ENCODE assay signal across 8 cellular contexts in genomic region chr1:153510984-153511410, GRCh38. TPM values are rescaled to one million over a fixed set of nuclear protein-coding genes. Genes with fewer than 3 reads are reported as not detected.
DNase-seq lines count a peak whose midpoint lies in the region; ATAC-seq and TF ChIP-seq lines count a peak whose summit lies in the region.
"Had no signal": no experiment of that assay in that cellular context is flagged by ENCODE, and none has a peak within 500 bp of the region (broad histone marks: within the 10 kb centered on the region; RNA-seq: fewer than 3 reads in every experiment).

No MANE protein-coding gene starts in this region.

- no peak overlapping the region for H3K4me3 Mint-ChIP-seq in activated naive CD8-positive, alpha-beta T cell

- H3K27ac ChIP-seq in cardiac muscle cell, result no peak overlapping the region

- H3K27me3 ChIP-seq in cardiac muscle cell, result no peaks in the 10 kb centered on the region

- no peaks in the 10 kb centered on the region for H3K27me3 Mint-ChIP-seq in activated naive CD8-positive, alpha-beta T cell

- H3K9me3 Mint-ChIP-seq in activated naive CD8-positive, alpha-beta T cell (ENCODE audit: low read depth), result no peaks in the 10 kb centered on the region

- no peak overlapping the region for H3K4me3 ChIP-seq in cardiac muscle cell

- ATAC-seq in GM21576 (IDR thresholded peaks at IDR 0.05; ENCODE audit: unreplicated experiment), result no peak

- H3K36me3 ChIP-seq in cardiac muscle cell, result no peaks in the 10 kb centered on the region

- no peaks in the 10 kb centered on the region for H3K4me1 ChIP-seq in cardiac muscle cell (ENCODE audit: low read depth)

- TF ChIP-seq CTCF in GM12873 (IDR thresholded peaks at IDR 0.05; ENCODE audit: insufficient read depth, low read depth, low read length, missing control alignments) (peak; percentile 96), cardiac muscle cell (IDR thresholded peaks at IDR 0.05; ENCODE audit: low read depth, low read length) (peak; percentile 96)

- peaks cover 6% of the 10 kb centered on the region for H3K4me1 Mint-ChIP-seq in activated naive CD8-positive, alpha-beta T cell (ENCODE audit: low read depth)

- DNase-seq in NCI-H1092 treated with DMSO at 0.1 percent for 48 hours (lab: John Stamatoyannopoulos, UW) (peak; percentile 84), SW480 (ENCODE audit: low spot score) (peak; percentile 85), cardiac muscle cell (ENCODE audit: low read depth in 1 of 2, low spot score in 1 of 2) (peak; percentile 87 to 92), renal cortical epithelial cell (ENCODE audit: low read depth) (peak; percentile 54)

- H3K36me3 Mint-ChIP-seq in activated naive CD8-positive, alpha-beta T cell, result no peaks in the 10 kb centered on the region

- peak overlapping the region; percentile 80 for H3K27ac Mint-ChIP-seq in activated naive CD8-positive, alpha-beta T cell

- H3K9me3 ChIP-seq in cardiac muscle cell (ENCODE audit: low read depth), result no peaks in the 10 kb centered on the region

RNA-seq across cellular contexts. Expression of gene S100A6, which starts 24.8 kb away (rescaled TPM):
- total RNA-seq in cardiac muscle cell (13.7 and 23.1 TPM in 2 replicates), renal cortical epithelial cell (428 and 2,979 TPM in 2 replicates)
- polyA plus RNA-seq in cardiac muscle cell, result 40.7 and 54.7 TPM in 2 replicates

RNA-seq across cellular contexts. Expression of gene S100A5, which starts 29.7 kb away (rescaled TPM):
- not detected in 2 replicates for total RNA-seq in cardiac muscle cell
- polyA plus RNA-seq in cardiac muscle cell, result 0.31 and 0.52 TPM in 2 replicates
- total RNA-seq in renal cortical epithelial cell, result 1.2 TPM in 2 replicates
- total RNA-seq: mononuclear cell had no signal

RNA-seq across cellular contexts. Expression of gene S100A4, which starts 34.6 kb away (rescaled TPM):
- total RNA-seq in cardiac muscle cell (74.1 and 89.4 TPM in 2 replicates), renal cortical epithelial cell (7.6 and 303 TPM in 2 replicates)
- 129 and 133 TPM in 2 replicates for polyA plus RNA-seq in cardiac muscle cell

RNA-seq across cellular contexts. Expression of gene S100A3, which starts 38.1 kb away (rescaled TPM):
- total RNA-seq in cardiac muscle cell, result 1.8 TPM in 1 of 2 replicates, not detected in the other
- polyA plus RNA-seq in cardiac muscle cell, result 0.42 and 0.86 TPM in 2 replicates
- 5.2 and 36.8 TPM in 2 replicates for total RNA-seq in renal cortical epithelial cell
- total RNA-seq: mononuclear cell had no signal

RNA-seq across cellular contexts. Expression of gene S100A7, which starts 50.5 kb away (rescaled TPM):
- total RNA-seq in cardiac muscle cell (not detected in 2 replicates), renal cortical epithelial cell (not detected in 2 replicates)
- not detected in 2 replicates for polyA plus RNA-seq in cardiac muscle cell
- total RNA-seq: mononuclear cell had no signal

Comparison
In these comparisons a context has a peak if more than half of its experiments do, and no peak if none do; other contexts are left out.
1. RNA of gene S100A6, which starts 24.8 kb away (total RNA-seq): 428 to 2,979 TPM in renal cortical epithelial cell; 13.7 to 23.1 TPM in cardiac muscle cell; every median in the first group is over 10 times any median in the second.
2. Peak in every context shown above with its lines, with median percentiles within 50 percentile points of each other: DNase-seq.